Comparison of ENCODE assay signal across 8 cellular contexts in the genomic region with DNA sequence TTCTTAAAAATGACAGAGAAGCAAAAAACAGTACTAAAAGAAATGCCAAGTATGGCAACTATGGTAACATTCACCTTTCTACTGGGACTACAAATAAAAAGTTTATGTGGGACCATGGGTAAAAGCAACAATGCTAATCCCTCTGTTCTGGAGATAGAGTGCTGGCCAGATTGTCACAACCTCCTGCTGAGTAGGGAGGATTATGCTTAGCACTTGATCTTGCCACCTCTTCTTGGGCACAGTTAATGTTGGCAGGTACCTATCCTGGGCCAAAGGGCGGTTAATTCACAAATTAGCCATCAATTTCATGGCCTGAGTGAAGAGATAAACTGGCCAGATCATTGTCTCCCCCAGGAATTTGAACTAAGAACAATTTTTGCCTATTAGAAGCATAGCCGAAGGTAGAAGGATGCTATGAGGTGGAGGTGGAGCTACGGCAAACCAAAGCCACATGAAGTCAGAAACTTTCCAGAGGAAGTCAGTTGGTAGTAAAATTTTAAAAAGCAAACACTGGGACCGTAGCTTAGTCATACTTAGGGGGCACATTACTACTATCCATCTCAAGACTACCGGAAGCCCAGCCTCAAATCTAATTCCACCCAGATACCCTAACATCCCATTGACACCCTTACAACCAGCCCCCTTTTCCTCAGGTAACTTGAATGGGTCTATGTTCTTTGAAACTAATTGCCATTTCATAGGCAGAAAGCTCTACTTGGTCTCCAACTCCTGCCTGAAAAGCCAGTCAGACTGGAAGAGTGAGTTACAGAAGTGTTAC. TPM values are rescaled to one million over a fixed set of nuclear protein-coding genes. Genes with fewer than 3 reads are reported as not detected.
DNase-seq lines count a peak whose midpoint lies in the region; ATAC-seq, FAIRE-seq and TF ChIP-seq lines count a peak whose summit lies in the region.

No MANE protein-coding gene starts in this region.

- TF ChIP-seq POLR2A in GM12891 (IDR thresholded peaks at IDR 0.05; ENCODE audit: low read depth, low read length) = no peak

- H3K9me3 ChIP-seq in mesenchymal stem cell (ENCODE audit: control insufficient read depth, low read length) = no peaks in the 10 kb centered on the region

- no peaks in the 10 kb centered on the region for H3K27me3 Mint-ChIP-seq in activated T-cell treated with anti-CD3 and anti-CD28 coated beads, Interleukin-2, amount 50 U/mL, for 72 hours (ENCODE audit: low read depth)

- no peak overlapping the region for H2BK12ac ChIP-seq in mesenchymal stem cell (ENCODE audit: low read length in 2 of 2)

- peak; percentile 67 for FAIRE-seq in GM12891 (lab: Jason Lieb, UNC)

- no peaks in the 10 kb centered on the region for H3K27me3 ChIP-seq in mesenchymal stem cell (ENCODE audit: control insufficient read depth in 1 of 2, insufficient read depth in 1 of 2, low read length in 2 of 2)

- H3K14ac ChIP-seq in mesenchymal stem cell (ENCODE audit: low read length in 2 of 2) = no peak overlapping the region

- no peak overlapping the region for H3K18ac ChIP-seq in mesenchymal stem cell (ENCODE audit: low read depth in 1 of 2, low read length in 2 of 2)

- no peak overlapping the region for H2BK15ac ChIP-seq in mesenchymal stem cell (ENCODE audit: low read depth, poor library complexity, severe bottlenecking)

- DNase-seq in GM12891 (ENCODE audit: insufficient read length, low spot score) (no peak), HuH-7.5 (ENCODE audit: low spot score) (peak; percentile 22), mesenchymal stem cell (peak; percentile 8), COLO668 (lab: John Stamatoyannopoulos, UW; ENCODE audit: unreplicated experiment) (no peak), SW 1271 (lab: John Stamatoyannopoulos, UW) (no peak)
- DNase-seq in activated T-cell treated with anti-CD3 and anti-CD28 coated beads, Interleukin-2, amount 50 U/mL, for 72 hours = peak; percentile 39 to 52

- H3K4me3 ChIP-seq in mesenchymal stem cell (ENCODE audit: insufficient read depth in 1 of 2, low read depth in 1 of 2, low read length in 2 of 2) = no peak overlapping the region

- peaks cover 1 to 8% of the 10 kb centered on the region in 2 donors for H3K36me3 Mint-ChIP-seq in activated T-cell treated with anti-CD3 and anti-CD28 coated beads, Interleukin-2, amount 50 U/mL, for 72 hours (ENCODE audit: insufficient read depth in 2 of 2)

- H3K4me1 ChIP-seq in mesenchymal stem cell (ENCODE audit: control insufficient read depth, insufficient read depth, low read depth, low read length) = peaks cover 3% of the 10 kb centered on the region

- peak; percentile 29 to 34 for ATAC-seq in activated T-cell treated with anti-CD3 and anti-CD28 coated beads, Interleukin-2, amount 50 U/mL, for 72 hours (replicated peaks in 1 of 2)
- ATAC-seq in HG03159 (IDR thresholded peaks at IDR 0.05; ENCODE audit: unreplicated experiment) = no peak
- no peak for ATAC-seq in HG02884 (IDR thresholded peaks at IDR 0.05; ENCODE audit: unreplicated experiment)

- peaks cover 0 to 2% of the 10 kb centered on the region in 2 donors for H3K9me3 Mint-ChIP-seq in activated T-cell treated with anti-CD3 and anti-CD28 coated beads, Interleukin-2, amount 50 U/mL, for 72 hours

- no peak overlapping the region for H3K23ac ChIP-seq in mesenchymal stem cell (ENCODE audit: low read length in 2 of 2)

- H3K79me1 ChIP-seq in mesenchymal stem cell (replicated peaks; ENCODE audit: low read length, poor library complexity, severe bottlenecking) = peaks cover 8% of the 10 kb centered on the region

- WGBS in mesenchymal stem cell = 65% methylated on average over 5 of the region's 5 CpGs

- peak overlapping the region; percentile 30 for H3K27ac ChIP-seq in mesenchymal stem cell (ENCODE audit: low read length, poor library complexity, severe bottlenecking)

- no peak overlapping the region for H4K8ac ChIP-seq in mesenchymal stem cell (ENCODE audit: low read length)

- peak overlapping the region; percentile 35 for H3K4me2 ChIP-seq in mesenchymal stem cell (ENCODE audit: low read length, poor library complexity, severe bottlenecking)

- peak overlapping the region; percentile 80 to 81 for H3K4me3 Mint-ChIP-seq in activated T-cell treated with anti-CD3 and anti-CD28 coated beads, Interleukin-2, amount 50 U/mL, for 72 hours

- no peak overlapping the region for H4K91ac ChIP-seq in mesenchymal stem cell (ENCODE audit: low read length)

- no peak overlapping the region for H2AFZ ChIP-seq in mesenchymal stem cell (ENCODE audit: low read depth, low read length)

- H3K36me3 ChIP-seq in mesenchymal stem cell (ENCODE audit: control insufficient read depth in 1 of 2, insufficient read depth in 2 of 2, low read depth in 1 of 2, low read length in 2 of 2) = peaks cover 2 to 31% of the 10 kb centered on the region in 2 experiments

- H3K9ac ChIP-seq in mesenchymal stem cell (ENCODE audit: low read length) = no peak overlapping the region

- H2BK120ac ChIP-seq in mesenchymal stem cell (ENCODE audit: low read depth, low read length) = no peak overlapping the region

- no peak overlapping the region for H2AK5ac ChIP-seq in mesenchymal stem cell (ENCODE audit: low read length, severe bottlenecking)

- no peak overlapping the region for H2BK5ac ChIP-seq in mesenchymal stem cell (ENCODE audit: low read depth, low read length, poor library complexity, severe bottlenecking)

- peaks cover 64% of the 10 kb centered on the region for H3K4me1 Mint-ChIP-seq in activated T-cell treated with anti-CD3 and anti-CD28 coated beads, Interleukin-2, amount 50 U/mL, for 72 hours (ENCODE audit: low read depth)

- no peak overlapping the region for H3K4ac ChIP-seq in mesenchymal stem cell (ENCODE audit: low read depth in 1 of 2, low read length in 2 of 2)

- peak overlapping the region; percentile 86 for H3K27ac Mint-ChIP-seq in activated T-cell treated with anti-CD3 and anti-CD28 coated beads, Interleukin-2, amount 50 U/mL, for 72 hours

TF ChIP-seq in GM12891, 5 proteins besides CTCF, POLR2A, EP300 and RAD21:
- no peak for TF ChIP-seq PAX5 (IDR thresholded peaks at IDR 0.05; ENCODE audit: insufficient read depth, low read length, severe bottlenecking)
- peak; percentile 63 for TF ChIP-seq SPI1 (IDR thresholded peaks at IDR 0.05; ENCODE audit: low read depth, low read length)
- no peak for TF ChIP-seq TAF1 (IDR thresholded peaks at IDR 0.05; ENCODE audit: low read depth, low read length)
- no peak for TF ChIP-seq POU2F2 (IDR thresholded peaks at IDR 0.05; ENCODE audit: low read depth, low read length)
- TF ChIP-seq POLR2AphosphoS5 (IDR thresholded peaks at IDR 0.05; ENCODE audit: low read depth, low read length) = peak; percentile 41; the same call in 1 of the 2 replicates
TF ChIP-seq in GM12891: peak in this region for 2.

RNA-seq across cellular contexts. Expression of gene SCYL3, which starts 2.7 kb away (rescaled TPM):
- 4.6 TPM for polyA plus RNA-seq in GM12891 (2012; ENCODE audit: low read depth, missing spikeins)
- total RNA-seq in activated T-cell treated with anti-CD3 and anti-CD28 coated beads, Interleukin-2, amount 50 U/mL, for 72 hours = 10 to 100 TPM; 17.9 to 19.1 TPM
- polyA plus RNA-seq in mesenchymal stem cell (2013, experiment 1 of 2) = 3.4 TPM
- 3.4 TPM for polyA plus RNA-seq in mesenchymal stem cell (2013, experiment 2 of 2)

Comparison
In these comparisons a context has a peak if more than half of its experiments do, and no peak if none do; other contexts are left out.
1. DNase-seq: peak in HuH-7.5 (single experiment), activated T-cell treated with anti-CD3 and anti-CD28 coated beads, Interleukin-2, amount 50 U/mL, for 72 hours (2 of 2) and mesenchymal stem cell (single experiment); none in GM12891 (single experiment), COLO668 (single experiment) and SW 1271 (0 of 2).
2. ATAC-seq: peak in activated T-cell treated with anti-CD3 and anti-CD28 coated beads, Interleukin-2, amount 50 U/mL, for 72 hours (2 of 2); none in HG03159 (single experiment) and HG02884 (single experiment).